12 cellular contexts compared by ENCODE assay signal in the genomic region with DNA sequence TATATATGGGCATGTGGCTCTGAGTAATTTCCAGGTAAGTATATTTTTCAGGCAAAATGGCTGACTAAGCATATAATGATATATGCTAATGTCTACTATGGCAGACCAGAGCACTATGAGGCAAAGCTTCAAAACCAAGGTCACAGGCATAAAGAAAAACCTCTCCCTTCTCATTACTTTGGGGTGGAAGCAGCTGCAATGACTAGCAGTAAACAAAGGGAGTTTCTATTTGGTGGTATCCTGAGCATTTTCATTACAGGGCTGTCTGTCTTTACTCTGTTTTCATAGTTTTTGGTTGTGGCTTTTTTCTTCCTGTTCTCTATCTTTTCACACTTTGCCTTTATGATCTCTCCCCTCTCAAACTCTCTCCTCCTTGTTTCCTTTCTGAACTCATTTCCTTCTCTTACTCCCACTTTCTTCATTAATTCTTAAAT. TPM values are rescaled to one million over a fixed set of nuclear protein-coding genes. Genes with fewer than 3 reads are reported as not detected.
DNase-seq lines count a peak whose midpoint lies in the region; ATAC-seq and TF ChIP-seq lines count a peak whose summit lies in the region.
"Had no signal": no experiment of that assay in that cellular context is flagged by ENCODE, and none has a peak within 500 bp of the region (broad histone marks: within the 10 kb centered on the region; RNA-seq: fewer than 3 reads in every experiment).

No MANE protein-coding gene starts in this region.

- H3K27ac ChIP-seq in MM.1S (ENCODE audit: low read length) (peak overlapping the region; percentile 54; the same call in 1 of the 2 replicates), A673 (ENCODE audit: low read depth, low read length, poor library complexity, severe bottlenecking) (no peak overlapping the region)
- H3K27ac ChIP-seq: lower lobe of right lung, ovary had no signal

- no peak overlapping the region for H3K4me3 ChIP-seq in MM.1S (ENCODE audit: low read length)
- no peak overlapping the region for H3K4me3 ChIP-seq in A673 (ENCODE audit: low read depth, low read length, poor library complexity, severe bottlenecking)
- H3K4me3 ChIP-seq: lower lobe of right lung, ovary had no signal

- H3F3A ChIP-seq in MM.1S (ENCODE audit: insufficient read depth, low read length): peaks cover 32% of the 10 kb centered on the region

- no peaks in the 10 kb centered on the region for H3K9me2 ChIP-seq in MM.1S (replicated peaks; ENCODE audit: insufficient read depth, low read length)

- no peak overlapping the region for H2AFZ ChIP-seq in MM.1S (ENCODE audit: low read length)

- CTCF ChIA-PET in GM10248 (lab: Yijun Ruan, JAX) (interaction anchor here (2.2 kb wide), 1 partner anchor 50 kb away, joined by 6 read pairs; no protein-coding TSS in a partner anchor), A673 (lab: Charles Lee) (no interaction called here)

- TF ChIP-seq CTCF in GM10248 (IDR thresholded peaks at IDR 0.05; ENCODE audit: control extremely low read depth, extremely low read depth, low read depth, missing control alignments): no peak
- TF ChIP-seq CTCF in MM.1S (IDR thresholded peaks at IDR 0.05; ENCODE audit: low read length): no peak
- TF ChIP-seq CTCF in GM13977 (IDR thresholded peaks at IDR 0.05; ENCODE audit: extremely low read depth, insufficient read depth, missing control alignments): no peak
- TF ChIP-seq CTCF in A673 (conservative IDR thresholded peaks at IDR 0.05; ENCODE audit: low read depth, low read length): no peak

- DNase-seq in GM10248 (ENCODE audit: extremely low spot score) (peak; percentile 19), MM.1S (peak; percentile 76), foreskin melanocyte (peak; percentile 68), sciatic nerve (ENCODE audit: low spot score) (no peak), GM13977 (ENCODE audit: low spot score) (no peak), A673 (ENCODE audit: low spot score) (no peak), NCI-H82 (lab: John Stamatoyannopoulos, UW) (no peak)
- DNase-seq: lower lobe of right lung; ovary; stimulated activated naive B cell treated with anti-CD40 and anti-IgM and Interleukin-4, amounts not matched to agents 10 μg/mL and 1 μg/mL and 100 μg/mL, for 72 hours; T1000 had no signal

- H3K36me3 ChIP-seq in MM.1S (replicated peaks; ENCODE audit: insufficient read depth, low read length): no peaks in the 10 kb centered on the region
- no peaks in the 10 kb centered on the region for H3K36me3 ChIP-seq in A673 (ENCODE audit: insufficient read depth, low read length, poor library complexity, severe bottlenecking)
- H3K36me3 ChIP-seq: lower lobe of right lung, ovary had no signal

- peak; percentile 47 for ATAC-seq in GM21367 (IDR thresholded peaks at IDR 0.05; ENCODE audit: unreplicated experiment)
- ATAC-seq in sciatic nerve: no peak
- ATAC-seq: lower lobe of right lung had no signal

- in situ Hi-C loops in GM13977 (cut with MboI; ENCODE audit: low pct_unique_long_range_greater_than_20kb, low sequenced_read_pairs, unreplicated experiment): no loop called here

- H3K27me3 ChIP-seq in MM.1S (replicated peaks; ENCODE audit: insufficient read depth, low read length) (no peaks in the 10 kb centered on the region), A673 (replicated peaks; ENCODE audit: insufficient read depth, low read depth, low read length, poor library complexity) (no peaks in the 10 kb centered on the region)
- H3K27me3 ChIP-seq: ovary had no signal

- POLR2A ChIA-PET in GM10248 (lab: Yijun Ruan, JAX): no interaction called here
- POLR2A ChIA-PET in A673 (lab: Charles Lee; ENCODE audit: low non-redundant PET): no interaction called here

- H4K20me1 ChIP-seq in MM.1S (ENCODE audit: insufficient read depth, low read length): no peaks in the 10 kb centered on the region

- 0 out of 2 replicates have a peak overlapping the region, but pooled peaks have one; percentile 14 for H3K9ac ChIP-seq in MM.1S (ENCODE audit: low read length)

- BruUV-seq in A673 (replicated peaks; lab: Mats Ljungman, UMichigan): no TSS peak

- H3K4me1 ChIP-seq in MM.1S (ENCODE audit: low read length) (peaks cover 29% of the 10 kb centered on the region), A673 (ENCODE audit: insufficient read depth, low read length, poor library complexity, severe bottlenecking) (no peaks in the 10 kb centered on the region)
- H3K4me1 ChIP-seq: lower lobe of right lung had no signal

- peak overlapping the region; percentile 42 for H3K4me2 ChIP-seq in MM.1S (ENCODE audit: low read depth, low read length)

- intact Hi-C loops in sciatic nerve (cut with DNase I) (no loop called here), A673 (cut with micrococcal nuclease; ENCODE audit: unreplicated experiment) (no loop called here)

- no peaks in the 10 kb centered on the region for H3K9me3 ChIP-seq in MM.1S (replicated peaks; ENCODE audit: insufficient read depth, low read length)
- no peaks in the 10 kb centered on the region for H3K9me3 ChIP-seq in A673 (ENCODE audit: low read depth, low read length, poor library complexity, severe bottlenecking)
- H3K9me3 ChIP-seq: lower lobe of right lung, ovary had no signal

- H3K79me2 ChIP-seq in MM.1S (ENCODE audit: low read length): no peaks in the 10 kb centered on the region

RNA-seq across cellular contexts. Expression of a gene that starts 15.6 kb away (rescaled TPM):
- 20.9 TPM for total RNA-seq in sciatic nerve
- total RNA-seq in A673 (2021): 19.7 and 27.3 TPM in 2 replicates

RNA-seq across cellular contexts. Expression of a gene that starts 20.7 kb away (rescaled TPM):
- total RNA-seq in sciatic nerve (39.4 TPM), A673 (2021) (64.1 and 66.5 TPM in 2 replicates)

RNA-seq across cellular contexts. Expression of a gene that starts 57.2 kb away (rescaled TPM):
- total RNA-seq in sciatic nerve: 779 TPM
- 1,708 and 1,722 TPM in 2 replicates for total RNA-seq in A673 (2021)

Comparison
In these comparisons a context has a peak if more than half of its experiments do, and no peak if none do; other contexts are left out.
1. DNase-seq: peak in GM10248 (single experiment), MM.1S (single experiment) and foreskin melanocyte (single experiment); none in sciatic nerve (single experiment), GM13977 (single experiment), A673 (single experiment) and NCI-H82 (single experiment).